ENCODE assay signal across 8 cellular contexts in the genomic region with DNA sequence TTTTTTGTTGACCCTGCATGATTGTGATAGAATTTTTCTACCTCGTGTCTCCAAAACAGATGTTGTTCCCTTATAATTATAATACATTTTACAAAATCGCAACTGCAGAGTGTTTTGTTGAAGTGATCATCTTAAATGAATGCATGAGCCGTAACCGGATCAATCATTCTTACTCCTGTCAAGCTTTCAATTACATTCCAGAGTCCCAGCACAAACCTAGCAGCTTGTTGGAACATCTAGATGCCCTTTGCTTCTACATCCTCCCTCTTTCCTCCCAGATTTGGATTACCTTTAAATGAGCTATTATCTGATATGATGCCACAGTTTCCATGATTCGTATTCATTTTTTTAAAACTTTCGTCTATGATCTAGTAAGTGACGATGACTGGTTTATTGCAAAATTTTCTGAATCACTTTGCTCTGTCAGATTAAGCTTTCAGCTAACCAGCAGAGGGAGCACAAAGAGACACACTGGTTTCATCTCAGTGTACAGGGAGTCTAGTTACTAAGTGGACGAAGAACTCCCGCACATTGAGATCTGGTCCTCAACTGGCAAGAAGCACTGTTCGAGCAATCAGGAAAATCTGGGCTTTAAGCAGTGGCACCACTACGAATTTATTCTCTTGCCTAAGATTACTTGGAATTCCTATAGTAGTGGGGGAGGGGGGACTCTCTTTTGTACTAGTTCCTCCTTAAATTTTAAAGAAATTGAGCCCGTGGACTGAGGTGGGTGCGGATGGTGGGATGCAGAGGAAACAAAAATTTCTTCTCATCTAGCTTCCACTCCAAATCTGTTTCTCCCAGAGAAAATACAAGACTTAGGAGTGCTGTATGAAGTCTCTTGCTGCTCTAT. TPM values are rescaled to one million over a fixed set of nuclear protein-coding genes. Genes with fewer than 3 reads are reported as not detected.
DNase-seq lines count a peak whose midpoint lies in the region; ATAC-seq and TF ChIP-seq lines count a peak whose summit lies in the region.

No MANE protein-coding gene starts in this region.

- intact Hi-C loops in Panc1 (cut with micrococcal nuclease; ENCODE audit: unreplicated experiment) = loop anchor here (5.0 kb wide), 1 partner anchor 166 kb away; no protein-coding TSS in a partner anchor

- no peaks in the 10 kb centered on the region for H3K36me3 ChIP-seq in Panc1 (ENCODE audit: control insufficient read depth, insufficient read depth, low read length)
- no peaks in the 10 kb centered on the region for H3K36me3 ChIP-seq in kidney epithelial cell (ENCODE audit: control insufficient read depth, insufficient read depth, low read length)

- POLR2A ChIA-PET in Panc1 (lab: Charles Lee) = no interaction called here

- in situ Hi-C loops in Panc1 (cut with HindIII; ENCODE audit: low pct_unique_long_range_greater_than_20kb, low sequenced_read_pairs) = no loop called here

- peak; percentile 72 for ATAC-seq in GM21717 (IDR thresholded peaks at IDR 0.05; ENCODE audit: unreplicated experiment)
- ATAC-seq in Panc1 = peak; percentile 86

- no peak overlapping the region for H3K27ac Mint-ChIP-seq in activated T-cell treated with anti-CD3 and anti-CD28 coated beads, Interleukin-2, amount 50 U/mL, for 24 hours

- CTCF ChIA-PET in Panc1 (lab: Charles Lee) = interaction anchor here (0.7 to 1.4 kb wide), 3 partner anchors 41 to 215 kb away, joined by 5 to 6 read pairs (median 5); partner anchors contain the start of gene TSHR

- H3K9me3 Mint-ChIP-seq in activated T-cell treated with anti-CD3 and anti-CD28 coated beads, Interleukin-2, amount 50 U/mL, for 24 hours = no peaks in the 10 kb centered on the region

- peaks cover 4% of the 10 kb centered on the region for H3K27me3 ChIP-seq in Panc1 (ENCODE audit: control insufficient read depth, insufficient read depth, low read length)
- no peaks in the 10 kb centered on the region for H3K27me3 ChIP-seq in kidney epithelial cell (ENCODE audit: control insufficient read depth, insufficient read depth, low read length)

- no peak overlapping the region for H3K27ac ChIP-seq in Panc1 (ENCODE audit: low read length)

- peak; percentile 64 for TF ChIP-seq CTCF in Panc1 (IDR thresholded peaks at IDR 0.05)
- TF ChIP-seq CTCF in cardiac fibroblast (IDR thresholded peaks at IDR 0.05; ENCODE audit: low read depth, low read length) = peak; percentile 74
- peak; percentile 69 for TF ChIP-seq CTCF in kidney epithelial cell (IDR thresholded peaks at IDR 0.05; ENCODE audit: insufficient read depth, low read length, poor library complexity, severe bottlenecking)

- no peaks in the 10 kb centered on the region for H3K4me1 ChIP-seq in Panc1 (ENCODE audit: control insufficient read depth, insufficient read depth, low read length)

- H3K4me1 Mint-ChIP-seq in activated T-cell treated with anti-CD3 and anti-CD28 coated beads, Interleukin-2, amount 50 U/mL, for 24 hours (ENCODE audit: low read depth) = peaks cover 9% of the 10 kb centered on the region

- BruUV-seq in Panc1 (replicated peaks; lab: Mats Ljungman, UMichigan) = no TSS peak

- no peaks in the 10 kb centered on the region for H3K9me3 ChIP-seq in Panc1 (ENCODE audit: control insufficient read depth, insufficient read depth, low read depth, low read length)

- DNase-seq in activated T-cell treated with anti-CD3 and anti-CD28 coated beads for 24 hours (ENCODE audit: low read depth) (peak; percentile 4), Kasumi-1 (lab: John Stamatoyannopoulos, UW) (peak; percentile 90 to 94), Panc1 (ENCODE audit: low read depth, low spot score) (peak; percentile 12), cardiac fibroblast (ENCODE audit: low read depth in 2 of 2) (peak; percentile 88 to 93), kidney epithelial cell (ENCODE audit: low read depth) (peak; percentile 35), stromal cell of bone marrow (ENCODE audit: low read depth) (peak; percentile 90)
- DNase-seq in activated T-cell treated with anti-CD3 and anti-CD28 coated beads, Interleukin-2, amount 50 U/mL, for 24 hours = no peak

- no peaks in the 10 kb centered on the region for H3K36me3 Mint-ChIP-seq in activated T-cell treated with anti-CD3 and anti-CD28 coated beads, Interleukin-2, amount 50 U/mL, for 24 hours (ENCODE audit: low read depth)

- peaks cover 46% of the 10 kb centered on the region for H3K27me3 Mint-ChIP-seq in activated T-cell treated with anti-CD3 and anti-CD28 coated beads, Interleukin-2, amount 50 U/mL, for 24 hours

- no peak overlapping the region for H3K4me3 Mint-ChIP-seq in activated T-cell treated with anti-CD3 and anti-CD28 coated beads, Interleukin-2, amount 50 U/mL, for 24 hours

- H3K4me3 ChIP-seq in Panc1 (ENCODE audit: low read depth in 2 of 2, low read length in 2 of 2) (no peak overlapping the region), cardiac fibroblast (replicated peaks in 1 of 2; ENCODE audit: low read depth in 2 of 2, low read length in 2 of 2) (no peak overlapping the region), kidney epithelial cell (ENCODE audit: low read depth, low read length) (no peak overlapping the region)

RNA-seq across cellular contexts. Expression of gene TSHR, which starts 40.9 kb away (rescaled TPM):
- total RNA-seq in Panc1 (2021; ENCODE audit: unreplicated experiment) (not detected), kidney epithelial cell (not detected in 2 replicates)
- not detected for polyA plus RNA-seq in Panc1 (2012; ENCODE audit: insufficient read length)

RNA-seq across cellular contexts. Expression of gene CEP128, which starts 54.7 kb away (rescaled TPM):
- total RNA-seq in Panc1 (2021; ENCODE audit: unreplicated experiment) = 9.3 TPM
- 1.6 TPM for polyA plus RNA-seq in Panc1 (2012; ENCODE audit: insufficient read length)
- 1.7 and 4.2 TPM in 2 replicates for total RNA-seq in kidney epithelial cell
